ENCODE assay signal across 32 cellular contexts in genomic region chr5:69418559-69418958, GRCh38. TPM values are rescaled to one million over a fixed set of nuclear protein-coding genes. Genes with fewer than 3 reads are reported as not detected.
"Had no signal": no experiment of that assay in that cellular context is flagged by ENCODE, and none has a peak within 500 bp of the region (broad histone marks: within the 10 kb centered on the region; RNA-seq: fewer than 3 reads in every experiment).

No MANE protein-coding gene starts in this region.

- H3K4me3 ChIP-seq: neural progenitor cell, ovary, psoas muscle, skin epidermis, smooth muscle cell, spleen, suprapubic skin, testis, tibial nerve, upper lobe of right lung, uterus had no signal

- H3K9ac ChIP-seq: neural progenitor cell, parathyroid adenoma had no signal

- H3K9me3 Mint-ChIP-seq: natural killer cell; stimulated activated naive CD8-positive, alpha-beta T cell treated with anti-CD3 and anti-CD28 coated beads, Interleukin-15, amount 100 ng/mL, for 72 hours had no signal

- H3K9me3 ChIP-seq: ovary, psoas muscle, suprapubic skin, testis, tibial nerve, upper lobe of right lung, uterus had no signal

- H3K36me3 ChIP-seq: neural progenitor cell, ovary, uterus had no signal

- H3K27ac Mint-ChIP-seq: naive thymus-derived CD4-positive, alpha-beta T cell; natural killer cell; nephron; neural progenitor cell; progenitor cell of endocrine pancreas; stimulated activated memory B cell treated with anti-CD40 and anti-IgM and Interleukin-4, amounts not matched to agents 10 μg/mL and 1 μg/mL and 100 μg/mL, for 72 hours; stimulated activated naive CD8-positive, alpha-beta T cell treated with anti-CD3 and anti-CD28 coated beads, Interleukin-15, amount 100 ng/mL, for 72 hours had no signal

- ATAC-seq: naive thymus-derived CD4-positive, alpha-beta T cell; natural killer cell; psoas muscle; right cardiac atrium; sciatic nerve; stimulated activated memory B cell treated with anti-CD40 and anti-IgM and Interleukin-4, amounts not matched to agents 10 μg/mL and 1 μg/mL and 100 μg/mL, for 72 hours; stimulated activated naive CD8-positive, alpha-beta T cell treated with anti-CD3 and anti-CD28 coated beads, Interleukin-15, amount 100 ng/mL, for 72 hours; stimulated activated naive CD8-positive, alpha-beta T cell treated with anti-CD3 and anti-CD28 coated beads, Interleukin-15, Interleukin-2, amounts not matched to agents 100 U/mL and 50 U/mL, for 24 hours; upper lobe of right lung had no signal

- H2AFZ ChIP-seq: neural progenitor cell, parathyroid adenoma had no signal

- H3K4me2 ChIP-seq: neural progenitor cell, smooth muscle cell had no signal

- H3K27me3 ChIP-seq: ovary, suprapubic skin, testis, tibial nerve, upper lobe of right lung, uterus had no signal

- H3K4me1 ChIP-seq: parathyroid adenoma, psoas muscle, suprapubic skin, testis, upper lobe of right lung, uterus had no signal

- H3K36me3 Mint-ChIP-seq: natural killer cell had no signal

- H3K4me3 Mint-ChIP-seq: naive thymus-derived CD4-positive, alpha-beta T cell; natural killer cell; nephron; neural progenitor cell; stimulated activated memory B cell treated with anti-CD40 and anti-IgM and Interleukin-4, amounts not matched to agents 10 μg/mL and 1 μg/mL and 100 μg/mL, for 72 hours; stimulated activated naive CD8-positive, alpha-beta T cell treated with anti-CD3 and anti-CD28 coated beads, Interleukin-15, amount 100 ng/mL, for 72 hours had no signal

- H3K27ac ChIP-seq: neural progenitor cell, ovary, parathyroid adenoma, psoas muscle, skin epidermis, spleen, suprapubic skin, testis, tibial nerve, upper lobe of right lung, uterus had no signal

- DNase-seq: naive thymus-derived CD4-positive, alpha-beta T cell; natural killer cell; occipital lobe; ovary; posterior cingulate gyrus; psoas muscle; right cardiac atrium; spleen; stimulated activated CD4-positive, alpha-beta T cell treated with anti-CD3 and anti-CD28 coated beads, Interleukin-12 subunit alpha, Interleukin-12 subunit beta, amount 100 ng/mL, for 4 hours; stimulated activated CD4-positive, alpha-beta T cell treated with anti-CD3 and anti-CD28 coated beads, Interleukin-1b, Interleukin-23, amount 100 ng/mL, for 48 hours; stimulated activated CD4-positive, alpha-beta T cell treated with anti-CD3 and anti-CD28 coated beads, Interleukin-4, amount 100 ng/mL, for 1 hour; stimulated activated CD4-positive, alpha-beta T cell treated with anti-CD3 and anti-CD28 coated beads, Interleukin-4, amount 100 ng/mL, for 4 hours; stimulated activated CD8-positive, alpha-beta memory T cell treated with anti-CD3 and anti-CD28 coated beads, Interleukin-4, amount 100 ng/mL, for 48 hours; stimulated activated naive CD4-positive, alpha-beta T cell; stimulated activated naive CD8-positive, alpha-beta T cell treated with anti-CD3 and anti-CD28 coated beads, Interleukin-15, amount 100 ng/mL, for 72 hours; stimulated activated naive CD8-positive, alpha-beta T cell treated with anti-CD3 and anti-CD28 coated beads, Interleukin-15, Interleukin-2, amounts not matched to agents 100 U/mL and 50 U/mL, for 24 hours; substantia nigra; testis; trophoblast cell; upper lobe of right lung; uterus had no signal

- H3K27me3 Mint-ChIP-seq: progenitor cell of endocrine pancreas; stimulated activated memory B cell treated with anti-CD40 and anti-IgM and Interleukin-4, amounts not matched to agents 10 μg/mL and 1 μg/mL and 100 μg/mL, for 72 hours; stimulated activated naive CD8-positive, alpha-beta T cell treated with anti-CD3 and anti-CD28 coated beads, Interleukin-15, amount 100 ng/mL, for 72 hours had no signal

RNA-seq across cellular contexts. Expression of gene MARVELD2, which starts 3.6 kb away (rescaled TPM):
- polyA plus RNA-seq: neural cell had no signal
